Comparison of ENCODE assay signal across 21 cellular contexts in genomic region chr2:98489971-98490962, GRCh38. TPM values are rescaled to one million over a fixed set of nuclear protein-coding genes. Genes with fewer than 3 reads are reported as not detected.
DNase-seq lines count a peak whose midpoint lies in the region; ATAC-seq and TF ChIP-seq lines count a peak whose summit lies in the region.
"Had no signal": no experiment of that assay in that cellular context is flagged by ENCODE, and none has a peak within 500 bp of the region (broad histone marks: within the 10 kb centered on the region; RNA-seq: fewer than 3 reads in every experiment).

No MANE protein-coding gene starts in this region.

- ATAC-seq in Right ventricle myocardium inferior (no peak), natural killer cell (no peak), GM21529 (IDR thresholded peaks at IDR 0.05; ENCODE audit: unreplicated experiment) (no peak)
- ATAC-seq: left lobe of liver, mucosa of descending colon, PC-3 had no signal

- H3K9me3 Mint-ChIP-seq in activated T-helper 1 cell treated with anti-CD3 and anti-CD28 coated beads, Interleukin-12 subunit alpha, Interleukin-12 subunit beta, Interleukin-2, Interleukin-4 antibody, amounts not matched to agents 30 ng/mL and 10 ng/mL and 1 ng/mL, durations not matched to agents 14 hours and 24 hours and 36 hours = peaks cover 10% of the 10 kb centered on the region
- H3K9me3 Mint-ChIP-seq in natural killer cell = no peaks in the 10 kb centered on the region

- H3K4me1 ChIP-seq in left ventricle myocardium inferior = peaks cover 89% of the 10 kb centered on the region
- H3K4me1 ChIP-seq: BE2C, SJSA1 had no signal

- H3K36me3 Mint-ChIP-seq in activated T-helper 1 cell treated with anti-CD3 and anti-CD28 coated beads, Interleukin-12 subunit alpha, Interleukin-12 subunit beta, Interleukin-2, Interleukin-4 antibody, amounts not matched to agents 30 ng/mL and 10 ng/mL and 1 ng/mL, durations not matched to agents 14 hours and 24 hours and 36 hours (ENCODE audit: low read depth) = peaks cover 22% of the 10 kb centered on the region
- H3K36me3 Mint-ChIP-seq in natural killer cell = no peaks in the 10 kb centered on the region

- no peaks in the 10 kb centered on the region for H3K27me3 Mint-ChIP-seq in activated T-helper 1 cell treated with anti-CD3 and anti-CD28 coated beads, Interleukin-12 subunit alpha, Interleukin-12 subunit beta, Interleukin-2, Interleukin-4 antibody, amounts not matched to agents 30 ng/mL and 10 ng/mL and 1 ng/mL, durations not matched to agents 14 hours and 24 hours and 36 hours (ENCODE audit: insufficient read depth)
- no peaks in the 10 kb centered on the region for H3K27me3 Mint-ChIP-seq in natural killer cell (ENCODE audit: low read depth in 2 of 2)
- H3K27me3 Mint-ChIP-seq: IgD-negative memory B cell had no signal

- H3K4me1 Mint-ChIP-seq in activated T-helper 1 cell treated with anti-CD3 and anti-CD28 coated beads, Interleukin-12 subunit alpha, Interleukin-12 subunit beta, Interleukin-2, Interleukin-4 antibody, amounts not matched to agents 30 ng/mL and 10 ng/mL and 1 ng/mL, durations not matched to agents 14 hours and 24 hours and 36 hours (ENCODE audit: low read depth) = peaks cover 62% of the 10 kb centered on the region
- peaks cover 77 to 78% of the 10 kb centered on the region in 2 donors for H3K4me1 Mint-ChIP-seq in natural killer cell

- no peaks in the 10 kb centered on the region for H3K9me3 ChIP-seq in left ventricle myocardium inferior (replicated peaks)
- H3K9me3 ChIP-seq: BE2C, mucosa of descending colon, ovary had no signal

- no peaks in the 10 kb centered on the region for H3K27me3 ChIP-seq in left ventricle myocardium inferior (ENCODE audit: low read depth)
- H3K27me3 ChIP-seq: BE2C, ovary, SJSA1 had no signal

- DNase-seq in left ventricle myocardium inferior = no peak
- DNase-seq in Right ventricle myocardium inferior (ENCODE audit: missing footprints) = no peak
- DNase-seq in activated T-helper 1 cell treated with anti-CD3 and anti-CD28 coated beads, Interleukin-12 subunit alpha, Interleukin-12 subunit beta, Interleukin-2, Interleukin-4 antibody, amounts not matched to agents 30 ng/mL and 10 ng/mL and 1 ng/mL, durations not matched to agents 14 hours and 24 hours and 36 hours (ENCODE audit: low spot score) = no peak
- DNase-seq in natural killer cell = no peak
- no peak for DNase-seq in NOMO-1 treated with DMSO at 0.1 percent for 48 hours (lab: John Stamatoyannopoulos, UW; ENCODE audit: unreplicated experiment)
- DNase-seq in HuH-7 (ENCODE audit: low spot score) = no peak
- DNase-seq: activated CD4-positive, alpha-beta T cell treated with anti-CD3 and anti-CD28 coated beads for 4 hours; BE2C; GF-D8; GOT3; MV-4-11; NCI-H1930; NCI-H510A; PC-3; T1000 had no signal

- H3K27ac Mint-ChIP-seq in activated T-helper 1 cell treated with anti-CD3 and anti-CD28 coated beads, Interleukin-12 subunit alpha, Interleukin-12 subunit beta, Interleukin-2, Interleukin-4 antibody, amounts not matched to agents 30 ng/mL and 10 ng/mL and 1 ng/mL, durations not matched to agents 14 hours and 24 hours and 36 hours = peak overlapping the region; percentile 81
- H3K27ac Mint-ChIP-seq in natural killer cell = peak overlapping the region; percentile 98 to 99

- H3K4me3 ChIP-seq in left ventricle myocardium inferior = no peak overlapping the region
- H3K4me3 ChIP-seq: mucosa of descending colon, ovary, SJSA1 had no signal

- no peaks in the 10 kb centered on the region for H3K36me3 ChIP-seq in left ventricle myocardium inferior
- H3K36me3 ChIP-seq: BE2C, ovary, SJSA1 had no signal

- TF ChIP-seq CTCF in left ventricle myocardium inferior (IDR thresholded peaks at IDR 0.05; ENCODE audit: borderline replicate concordance) = no peak
- no peak for TF ChIP-seq CTCF in natural killer cell (IDR thresholded peaks at IDR 0.05)

- peak overlapping the region; percentile 64 for H3K27ac ChIP-seq in left ventricle myocardium inferior (replicated peaks)
- H3K27ac ChIP-seq: SJSA1 had no signal

- H3K4me3 Mint-ChIP-seq in activated T-helper 1 cell treated with anti-CD3 and anti-CD28 coated beads, Interleukin-12 subunit alpha, Interleukin-12 subunit beta, Interleukin-2, Interleukin-4 antibody, amounts not matched to agents 30 ng/mL and 10 ng/mL and 1 ng/mL, durations not matched to agents 14 hours and 24 hours and 36 hours = no peak overlapping the region
- no peak overlapping the region for H3K4me3 Mint-ChIP-seq in natural killer cell
- H3K4me3 Mint-ChIP-seq: IgD-negative memory B cell had no signal

- intact Hi-C loops in left ventricle myocardium inferior (cut with micrococcal nuclease) = no loop called here
- intact Hi-C loops in Right ventricle myocardium inferior (cut with DNase I) = loop anchor here (1.0 kb wide), 1 partner anchor 9 kb away; no protein-coding TSS in a partner anchor
- intact Hi-C loops in activated T-helper 1 cell treated with anti-CD3 and anti-CD28 coated beads, Interleukin-12 subunit alpha, Interleukin-12 subunit beta, Interleukin-2, Interleukin-4 antibody, amounts not matched to agents 30 ng/mL and 10 ng/mL and 1 ng/mL, durations not matched to agents 14 hours and 24 hours and 36 hours (cut with micrococcal nuclease) = no loop called here
- intact Hi-C loops in natural killer cell (cut with micrococcal nuclease) = no loop called here

RNA-seq across cellular contexts. Expression of gene INPP4A, which starts 45.6 kb away (rescaled TPM):
- total RNA-seq in left ventricle myocardium inferior (20.8 TPM), Right ventricle myocardium inferior (14.7 TPM), natural killer cell (100 to 1,000 TPM; 192 to 243 (median 225) TPM)
- 54.6 and 55.7 TPM in 2 replicates for total RNA-seq in activated T-helper 1 cell treated with anti-CD3 and anti-CD28 coated beads, Interleukin-12 subunit alpha, Interleukin-12 subunit beta, Interleukin-2, Interleukin-4 antibody, amounts not matched to agents 30 ng/mL and 10 ng/mL and 1 ng/mL, durations not matched to agents 14 hours and 24 hours and 36 hours
